10 cellular contexts compared by ENCODE assay signal in genomic region chr13:25292301-25292700, GRCh38. TPM values are rescaled to one million over a fixed set of nuclear protein-coding genes. Genes with fewer than 3 reads are reported as not detected.
DNase-seq lines count a peak whose midpoint lies in the region; ATAC-seq and TF ChIP-seq lines count a peak whose summit lies in the region.
"Had no signal": no experiment of that assay in that cellular context is flagged by ENCODE, and none has a peak within 500 bp of the region (broad histone marks: within the 10 kb centered on the region; RNA-seq: fewer than 3 reads in every experiment).

No MANE protein-coding gene starts in this region.

- no peak for TF ChIP-seq POLR2A in erythroblast (IDR thresholded peaks at IDR 0.05; ENCODE audit: low read length)
- no peak for TF ChIP-seq POLR2A in tibial nerve (IDR thresholded peaks at IDR 0.05)
- no peak for TF ChIP-seq POLR2A in GM18505 (IDR thresholded peaks at IDR 0.05; ENCODE audit: borderline replicate concordance, extremely low read depth, insufficient read depth, insufficient read length)

- peak; percentile 18 for DNase-seq in ACHN
- DNase-seq in HCEC 1CT, result peak; percentile 7
- peak; percentile 6 for DNase-seq in PC-3
- peak; percentile 53 to 82 for DNase-seq in erythroblast (lab: John Stamatoyannopoulos, UW)
- DNase-seq in tibial nerve (ENCODE audit: low spot score in 2 of 2), result no peak
- DNase-seq in activated gamma-delta T cell treated with Interleukin-2 at 50 U/mL for 16 hours, result no peak
- DNase-seq: naive B cell, NCI-H1105 treated with DMSO at 0.1 percent for 48 hours had no signal

- no peak overlapping the region for H3K4me2 ChIP-seq in PC-3 (ENCODE audit: low read length)

- peak overlapping the region; percentile 53; the same call in 1 of the 2 replicates for H2AFZ ChIP-seq in PC-3 (ENCODE audit: low read length)

- H3K79me2 ChIP-seq in PC-3 (ENCODE audit: low read length), result no peaks in the 10 kb centered on the region

- POLR2A ChIA-PET in PC-3 (lab: Charles Lee; ENCODE audit: unreplicated experiment), result no interaction called here

- in situ Hi-C loops in ACHN (cut with HindIII; ENCODE audit: low pct_ligation_motif_present, low pct_unique_long_range_greater_than_20kb, low sequenced_read_pairs), result no loop called here

- H3K9ac ChIP-seq in PC-3 (ENCODE audit: low read length), result no peak overlapping the region

- H3K4me1 ChIP-seq in PC-3 (ENCODE audit: insufficient read depth, low read length), result peaks cover 7% of the 10 kb centered on the region; the same call in 1 of the 2 replicates
- H3K4me1 ChIP-seq in tibial nerve, result peaks cover 0 to 8% (median 0%) of the 10 kb centered on the region in 4 donors

- no peaks in the 10 kb centered on the region for H3K9me3 ChIP-seq in PC-3 (ENCODE audit: low read length)
- no peaks in the 10 kb centered on the region for H3K9me3 ChIP-seq in tibial nerve

- H3K27ac ChIP-seq in PC-3 (ENCODE audit: low read length) (no peak overlapping the region), tibial nerve (peak overlapping the region in 1 of 4 donors; percentile 47)

- CTCF ChIA-PET in PC-3 (lab: Charles Lee), result no interaction called here

- H3K36me3 ChIP-seq in PC-3 (ENCODE audit: low read depth, low read length) (no peaks in the 10 kb centered on the region), tibial nerve (no peaks in the 10 kb centered on the region)

- peak in 1 of 2 donors; percentile 32 for TF ChIP-seq EP300 in tibial nerve (IDR thresholded peaks at IDR 0.05)

- WGBS in tibial nerve, 2 donors, result 6 to 12% methylated on average over 1 of the region's 1 CpG

- no peaks in the 10 kb centered on the region for H4K20me1 ChIP-seq in PC-3 (ENCODE audit: low read length)

- no peaks in the 10 kb centered on the region for H3K9me2 ChIP-seq in PC-3 (replicated peaks; ENCODE audit: low read length)

- H3K27me3 ChIP-seq in PC-3 (ENCODE audit: low read length) (no peaks in the 10 kb centered on the region), tibial nerve (no peaks in the 10 kb centered on the region)

- TF ChIP-seq CTCF in PC-3 (conservative IDR thresholded peaks at IDR 0.05; ENCODE audit: low read depth, low read length) (no peak), tibial nerve (IDR thresholded peaks at IDR 0.05) (no peak)

- H3K4me3 ChIP-seq in PC-3 (ENCODE audit: low read length) (no peak overlapping the region), tibial nerve (no peak overlapping the region)

- ATAC-seq in PC-3 (peak; percentile 38; the same call in 1 of the 2 replicates), HG03139 (IDR thresholded peaks at IDR 0.05; ENCODE audit: unreplicated experiment) (no peak), GM18505 (IDR thresholded peaks at IDR 0.05; ENCODE audit: unreplicated experiment) (no peak)

- no TSS peak for BruUV-seq in PC-3 (replicated peaks; lab: Mats Ljungman, UMichigan)

- no peaks in the 10 kb centered on the region for H3F3A ChIP-seq in PC-3 (ENCODE audit: low read length, unreplicated experiment)

- intact Hi-C loops in PC-3 (cut with micrococcal nuclease), result no loop called here

RNA-seq across cellular contexts. Expression of gene MTMR6, which starts 5.0 kb away (rescaled TPM):
- 10.5 and 11.6 TPM in 2 replicates for total RNA-seq in PC-3 (2014; rRNA removed)
- 10 to 100 TPM; 16.5 to 19.0 (median 18.2) TPM for total RNA-seq in tibial nerve

RNA-seq across cellular contexts. Expression of gene NUP58, which starts 9.1 kb away (rescaled TPM):
- total RNA-seq in PC-3 (2014; rRNA removed), result 46.1 and 63.8 TPM in 2 replicates
- 100 to 1,000 TPM in 1 of 4 donors, 10 to 100 TPM in 3; 59.0 to 135 (median 63.1) TPM for total RNA-seq in tibial nerve

Comparison
In these comparisons a context has a peak if more than half of its experiments do, and no peak if none do; other contexts are left out.
1. DNase-seq: peak in ACHN (single experiment), HCEC 1CT (single experiment), PC-3 (single experiment) and erythroblast (2 of 2); none in tibial nerve (0 of 2) and activated gamma-delta T cell treated with Interleukin-2 at 50 U/mL for 16 hours (single experiment).